Comparison of ENCODE assay signal across 1 cellular context in the genomic region with DNA sequence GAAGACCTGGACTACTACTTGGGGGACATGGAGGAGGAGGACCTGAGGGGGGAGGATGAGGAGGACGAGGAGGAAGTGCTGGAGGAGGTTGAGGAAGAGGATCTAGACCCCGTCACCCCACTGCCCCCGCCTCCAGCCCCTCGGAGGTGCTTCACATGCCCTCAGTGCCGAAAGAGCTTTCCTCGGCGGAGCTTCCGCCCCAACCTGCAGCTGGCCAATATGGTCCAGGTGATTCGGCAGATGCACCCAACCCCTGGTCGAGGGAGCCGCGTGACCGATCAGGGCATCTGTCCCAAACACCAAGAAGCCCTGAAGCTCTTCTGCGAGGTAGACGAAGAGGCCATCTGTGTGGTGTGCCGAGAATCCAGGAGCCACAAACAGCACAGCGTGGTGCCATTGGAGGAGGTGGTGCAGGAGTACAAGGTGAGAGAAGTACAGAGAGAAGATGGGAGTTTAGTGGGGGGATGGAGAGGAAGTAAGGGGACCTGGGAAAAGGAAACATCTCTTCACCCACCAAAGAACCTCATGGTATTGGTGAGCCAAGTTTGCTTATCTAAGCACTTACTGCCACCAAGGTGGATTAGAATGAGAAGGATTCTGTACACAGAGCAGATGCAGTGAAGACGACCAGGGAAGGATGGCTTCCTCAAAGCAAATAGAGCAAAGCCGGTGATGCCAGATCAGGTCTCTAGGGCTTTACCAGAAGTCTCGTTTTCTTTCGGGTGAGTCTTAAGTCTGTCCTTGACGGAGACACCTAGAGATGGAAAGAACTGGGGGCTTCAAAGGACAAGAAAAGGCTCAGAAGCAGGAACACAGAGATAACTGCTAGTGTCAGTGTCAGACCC.
A peak's percentile ranks its signal among the peaks of the same experiment; 100 is the strongest.
TF ChIP-seq lines count a peak whose summit lies in the region.

No MANE protein-coding gene starts in this region.

TF ChIP-seq in GM12878, 131 proteins besides CTCF, POLR2A, EP300 and RAD21:
- TF ChIP-seq ETV6 (conservative IDR thresholded peaks at IDR 0.05 in 1 of 2, IDR thresholded peaks at IDR 0.05 in 1 of 2; ENCODE audit: borderline replicate concordance in 1 of 2, low read depth in 1 of 2) (no peak), TCF12 (IDR thresholded peaks at IDR 0.05; ENCODE audit: low read depth, low read length) (0 out of 2 replicates have a peak, but pooled peaks have one; percentile 27), PAX5 (IDR thresholded peaks at IDR 0.05; ENCODE audit: borderline replicate concordance, low read depth, low read length) (0 out of 2 replicates have a peak, but pooled peaks have one; percentile 19)
TF ChIP-seq in GM12878: peak in this region for 2.
